Comparison of ENCODE assay signal across 8 cellular contexts in the genomic region with DNA sequence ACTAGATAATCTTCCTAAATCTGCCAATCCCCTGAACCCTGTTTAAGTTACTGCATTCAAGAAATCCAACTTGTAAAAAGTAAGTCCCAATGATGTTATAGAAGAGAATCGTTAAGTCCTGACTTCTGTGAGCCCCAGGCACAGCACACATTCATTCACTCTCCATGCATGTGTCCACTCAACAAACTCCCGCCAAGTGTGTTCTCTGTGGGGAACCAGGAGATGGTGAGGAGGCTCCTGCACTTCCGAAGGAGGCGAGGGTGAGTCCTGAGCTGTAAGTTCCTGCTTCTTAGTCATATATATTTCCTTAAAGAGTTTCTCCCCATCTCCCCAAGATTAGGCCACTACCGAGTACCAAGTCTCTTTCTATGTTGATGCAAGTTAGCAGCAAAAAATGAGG.
"Had no signal": no experiment of that assay in that cellular context is flagged by ENCODE, and none has a peak within 500 bp of the region (broad histone marks: within the 10 kb centered on the region; RNA-seq: fewer than 3 reads in every experiment).

No MANE protein-coding gene starts in this region.

- H3K4me1 ChIP-seq: HAP-1 had no signal

- H3K36me3 ChIP-seq: HAP-1 had no signal

- DNase-seq: GM23248, GOT3, H7, H9, HCEC 1CT, HFFc6 had no signal

- H3K27ac ChIP-seq: GM23248 had no signal

- H3K4me3 ChIP-seq: GM23248, GM23338, HAP-1 had no signal

- H3K9me3 ChIP-seq: HAP-1 had no signal
